ENCODE assay signal across 30 cellular contexts in genomic region chr10:97373456-97373855, GRCh38.
"Had no signal": no experiment of that assay in that cellular context is flagged by ENCODE, and none has a peak within 500 bp of the region (broad histone marks: within the 10 kb centered on the region; RNA-seq: fewer than 3 reads in every experiment).

No MANE protein-coding gene starts in this region.

- H3K27ac ChIP-seq: brain microvascular endothelial cell, VCaP had no signal

- H3K27me3 ChIP-seq: brain microvascular endothelial cell had no signal

- H3K9me3 Mint-ChIP-seq: activated B cell treated with CpG ODN at 0.5 μM for 24 hours; activated CD4-positive, alpha-beta memory T cell treated with anti-CD3 and anti-CD28 coated beads for 36 hours; activated naive CD4-positive, alpha-beta T cell treated with anti-CD3 and anti-CD28 coated beads for 36 hours; activated naive CD4-positive, alpha-beta T cell treated with anti-CD3 and anti-CD28 coated beads, Interleukin-2, amount 50 U/mL, for 72 hours; activated naive CD8-positive, alpha-beta T cell treated with anti-CD3 and anti-CD28 coated beads, Interleukin-2, amount 50 U/mL, for 24 hours; activated T-cell treated with anti-CD3 and anti-CD28 coated beads, Interleukin-2, amount 50 U/mL, for 4 hours; activated T-helper 1 cell treated with anti-CD3 and anti-CD28 coated beads, Interleukin-12 subunit alpha, Interleukin-12 subunit beta, Interleukin-2, Interleukin-4 antibody, amounts not matched to agents 30 ng/mL and 10 ng/mL and 1 ng/mL, durations not matched to agents 14 hours and 24 hours and 36 hours; T-cell had no signal

- H3K27me3 Mint-ChIP-seq: activated B cell treated with CpG ODN at 0.5 μM for 24 hours; activated CD4-positive, alpha-beta memory T cell treated with anti-CD3 and anti-CD28 coated beads for 36 hours; activated naive CD8-positive, alpha-beta T cell treated with anti-CD3 and anti-CD28 coated beads, Interleukin-2, amount 50 U/mL, for 24 hours; T-cell had no signal

- H3K4me3 Mint-ChIP-seq: activated B cell treated with CpG ODN at 0.5 μM for 24 hours; activated CD4-positive, alpha-beta memory T cell treated with anti-CD3 and anti-CD28 coated beads for 36 hours; activated naive CD4-positive, alpha-beta T cell treated with anti-CD3 and anti-CD28 coated beads for 36 hours; activated naive CD8-positive, alpha-beta T cell treated with anti-CD3 and anti-CD28 coated beads, Interleukin-2, amount 50 U/mL, for 24 hours; activated T-cell treated with anti-CD3 and anti-CD28 coated beads, Interleukin-2, amount 50 U/mL, for 4 hours; activated T-helper 1 cell treated with anti-CD3 and anti-CD28 coated beads, Interleukin-12 subunit alpha, Interleukin-12 subunit beta, Interleukin-2, Interleukin-4 antibody, amounts not matched to agents 30 ng/mL and 10 ng/mL and 1 ng/mL, durations not matched to agents 14 hours and 24 hours and 36 hours; T-cell had no signal

- DNase-seq: activated B cell treated with CpG ODN at 0.5 μM for 24 hours; activated CD4-positive, alpha-beta memory T cell treated with anti-CD3 and anti-CD28 coated beads for 36 hours; activated CD4-positive, alpha-beta T cell treated with anti-CD3 and anti-CD28 coated beads for 4 hours; activated CD4-positive, alpha-beta T cell treated with anti-CD3 and anti-CD28 coated beads, Interleukin-2, amount 50 U/mL, for 1 hour; activated CD4-positive, CD25-positive, alpha-beta regulatory T cell treated with anti-CD3 and anti-CD28 coated beads, Interleukin-2, amount 50 U/mL, for 72 hours; activated CD8-positive, alpha-beta memory T cell treated with anti-CD3 and anti-CD28 coated beads, Interleukin-2, amount 50 U/mL, for 4 hours; activated gamma-delta T cell treated with Interleukin-2 at 50 U/mL for 16 hours; activated naive CD4-positive, alpha-beta T cell treated with anti-CD3 and anti-CD28 coated beads for 36 hours; activated naive CD8-positive, alpha-beta T cell treated with anti-CD3 and anti-CD28 coated beads, Interleukin-2, amount 50 U/mL, for 24 hours; activated T-cell treated with anti-CD3 and anti-CD28 coated beads for 4 hours; activated T-cell treated with anti-CD3 and anti-CD28 coated beads, Interleukin-2, amount 50 U/mL, for 4 hours; anterior cingulate cortex; brain microvascular endothelial cell; central memory CD4-positive, alpha-beta T cell; NCI-H1092 treated with DMSO at 0.1 percent for 48 hours; NCI-H1417; NCI-H2029; NCI-H345; NCI-H524 treated with DMSO at 0.1 percent for 48 hours; PC-3; SIG-M5; T-cell; T-helper 2 cell; T-helper 9 cell had no signal

- H3K4me3 ChIP-seq: K562 had no signal

- H3K4me1 Mint-ChIP-seq: activated B cell treated with CpG ODN at 0.5 μM for 24 hours; activated naive CD8-positive, alpha-beta T cell treated with anti-CD3 and anti-CD28 coated beads, Interleukin-2, amount 50 U/mL, for 24 hours; T-cell had no signal

- ATAC-seq: activated naive CD4-positive, alpha-beta T cell treated with anti-CD3 and anti-CD28 coated beads, Interleukin-2, amount 50 U/mL, for 72 hours; activated naive CD8-positive, alpha-beta T cell treated with anti-CD3 and anti-CD28 coated beads, Interleukin-2, amount 50 U/mL, for 24 hours; activated T-cell treated with anti-CD3 and anti-CD28 coated beads, Interleukin-2, amount 50 U/mL, for 4 hours; K562; PC-3; Right ventricle myocardium inferior; SK-N-SH treated with all-trans-retinoic acid at 6 μM for 48 hours; T-cell had no signal

- H3K27ac Mint-ChIP-seq: activated B cell treated with CpG ODN at 0.5 μM for 24 hours; activated CD4-positive, alpha-beta memory T cell treated with anti-CD3 and anti-CD28 coated beads for 36 hours; activated naive CD4-positive, alpha-beta T cell treated with anti-CD3 and anti-CD28 coated beads for 36 hours; activated naive CD8-positive, alpha-beta T cell treated with anti-CD3 and anti-CD28 coated beads, Interleukin-2, amount 50 U/mL, for 24 hours; activated T-helper 1 cell treated with anti-CD3 and anti-CD28 coated beads, Interleukin-12 subunit alpha, Interleukin-12 subunit beta, Interleukin-2, Interleukin-4 antibody, amounts not matched to agents 30 ng/mL and 10 ng/mL and 1 ng/mL, durations not matched to agents 14 hours and 24 hours and 36 hours; T-cell had no signal
